ENCODE assay signal across 1 cellular context in the genomic region with DNA sequence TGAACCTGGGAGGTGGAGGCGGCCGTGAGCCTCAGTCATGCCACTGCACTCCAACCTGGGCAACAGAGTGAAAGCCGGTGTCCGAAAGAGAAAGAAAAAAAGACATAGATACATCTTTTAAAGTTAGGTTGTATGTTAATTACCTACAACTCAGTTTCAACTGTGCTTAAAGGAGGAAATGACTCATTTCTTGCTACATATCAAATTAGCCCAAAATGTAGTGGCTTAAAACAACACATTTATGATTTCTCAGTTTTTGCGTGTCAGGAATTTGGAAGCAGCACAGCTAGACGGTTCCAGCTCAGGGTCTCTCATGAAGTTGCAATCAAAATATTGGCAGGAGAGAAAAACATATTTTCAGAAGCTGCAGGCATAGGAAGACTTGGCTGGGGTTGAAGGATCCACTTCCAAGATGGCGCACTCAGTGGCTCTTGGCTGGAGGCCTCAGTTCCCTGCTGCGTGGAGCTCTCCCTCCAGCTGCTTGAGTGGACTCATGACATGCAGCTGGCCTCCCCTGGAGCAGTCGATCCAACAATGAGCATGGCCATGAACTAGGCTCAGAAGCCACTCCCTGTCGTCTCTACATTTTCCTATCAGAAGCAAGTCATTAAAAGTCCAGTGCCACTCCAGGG.
TF ChIP-seq lines count a peak whose summit lies in the region.

No MANE protein-coding gene starts in this region.

TF ChIP-seq in GM12878, 131 proteins besides CTCF, POLR2A, EP300 and RAD21 (continued from another document):
- TF ChIP-seq ZBTB11 (CRISPR knock-in tag; IDR thresholded peaks at IDR 0.05) (no peak), CREM (IDR thresholded peaks at IDR 0.05; ENCODE audit: low read depth) (no peak), NR2C1 (IDR thresholded peaks at IDR 0.05) (no peak), MYC (IDR thresholded peaks at IDR 0.05; ENCODE audit: insufficient read depth, insufficient read length, insufficient replicate concordance, low read length, severe bottlenecking) (no peak), RBBP5 (conservative IDR thresholded peaks at IDR 0.05) (no peak), SMARCA5 (IDR thresholded peaks at IDR 0.05) (no peak; the same call in 1 of the 2 replicates), KAT2A (conservative IDR thresholded peaks at IDR 0.05; ENCODE audit: control insufficient read depth, low read depth, low read length) (no peak), NFIC (IDR thresholded peaks at IDR 0.05; ENCODE audit: low read depth, low read length) (peak; percentile 35; the same call in 1 of the 2 replicates), PML (IDR thresholded peaks at IDR 0.05; ENCODE audit: low read length) (no peak; the same call in 1 of the 2 replicates), SUPT20H (IDR thresholded peaks at IDR 0.05; ENCODE audit: borderline replicate concordance, control insufficient read depth, low read depth, low read length) (no peak), MEF2B (IDR thresholded peaks at IDR 0.05; ENCODE audit: partially characterized antibody, poor library complexity, severe bottlenecking) (peak; percentile 20), IKZF2 (IDR thresholded peaks at IDR 0.05) (peak; percentile 46 to 62; a peak in 3 of 4 replicates), RFX5 (IDR thresholded peaks at IDR 0.05; ENCODE audit: low read depth, low read length) (no peak), ETV6 (conservative IDR thresholded peaks at IDR 0.05 in 1 of 2, IDR thresholded peaks at IDR 0.05 in 1 of 2; ENCODE audit: borderline replicate concordance in 1 of 2, low read depth in 1 of 2) (peak in 1 of 2 experiments; percentile 82; a peak in 1 of 4 replicates), POLR2AphosphoS5 (IDR thresholded peaks at IDR 0.05; ENCODE audit: low read length) (0 out of 2 replicates have a peak, but pooled peaks have one; percentile 24)
- TF ChIP-seq, protein P1, sequence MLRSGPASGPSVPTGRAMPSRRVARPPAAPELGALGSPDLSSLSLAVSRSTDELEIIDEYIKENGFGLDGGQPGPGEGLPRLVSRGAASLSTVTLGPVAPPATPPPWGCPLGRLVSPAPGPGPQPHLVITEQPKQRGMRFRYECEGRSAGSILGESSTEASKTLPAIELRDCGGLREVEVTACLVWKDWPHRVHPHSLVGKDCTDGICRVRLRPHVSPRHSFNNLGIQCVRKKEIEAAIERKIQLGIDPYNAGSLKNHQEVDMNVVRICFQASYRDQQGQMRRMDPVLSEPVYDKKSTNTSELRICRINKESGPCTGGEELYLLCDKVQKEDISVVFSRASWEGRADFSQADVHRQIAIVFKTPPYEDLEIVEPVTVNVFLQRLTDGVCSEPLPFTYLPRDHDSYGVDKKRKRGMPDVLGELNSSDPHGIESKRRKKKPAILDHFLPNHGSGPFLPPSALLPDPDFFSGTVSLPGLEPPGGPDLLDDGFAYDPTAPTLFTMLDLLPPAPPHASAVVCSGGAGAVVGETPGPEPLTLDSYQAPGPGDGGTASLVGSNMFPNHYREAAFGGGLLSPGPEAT (IDR thresholded peaks at IDR 0.05; ENCODE audit: low read depth), result peak; percentile 62; the same call in 1 of the 2 replicates
TF ChIP-seq in GM12878: peak in this region for 24.
